ENCODE assay signal across 9 cellular contexts in the genomic region with DNA sequence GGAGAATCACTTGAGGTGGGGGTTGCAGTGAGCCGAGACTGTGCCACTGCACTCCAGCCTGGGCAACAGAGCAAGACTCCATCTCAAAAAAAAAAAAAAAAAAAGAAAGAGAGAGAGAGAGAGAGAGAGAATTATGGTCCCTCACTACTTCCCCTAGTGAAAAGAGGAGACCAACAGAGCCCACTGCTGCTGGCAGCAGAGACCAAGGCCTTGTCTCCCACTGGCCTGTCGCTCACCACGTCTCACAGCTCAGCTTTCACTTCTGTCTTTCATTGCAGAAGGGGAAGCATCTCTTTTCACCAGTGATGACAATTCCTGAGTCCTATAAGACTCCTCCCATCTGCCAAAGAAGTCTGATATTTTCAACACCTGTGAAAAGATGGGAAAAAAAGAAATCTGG.
A peak's percentile ranks its signal among the peaks of the same experiment; 100 is the strongest.
DNase-seq lines count a peak whose midpoint lies in the region; ATAC-seq and TF ChIP-seq lines count a peak whose summit lies in the region.
"Had no signal": no experiment of that assay in that cellular context is flagged by ENCODE, and none has a peak within 500 bp of the region (broad histone marks: within the 10 kb centered on the region; RNA-seq: fewer than 3 reads in every experiment).

No MANE protein-coding gene starts in this region.

- 0 out of 3 replicates have a peak, but pooled peaks have one; percentile 48 for ATAC-seq in DND-41 (ENCODE audit: insufficient read depth, low read depth)
- ATAC-seq in GM19452 (IDR thresholded peaks at IDR 0.05; ENCODE audit: unreplicated experiment) = peak; percentile 78
- ATAC-seq in HG03066 (IDR thresholded peaks at IDR 0.05; ENCODE audit: low read depth, unreplicated experiment) = peak; percentile 77

- no peak overlapping the region for H3K27ac ChIP-seq in DND-41 (ENCODE audit: low read length)
- H3K27ac ChIP-seq: upper lobe of left lung had no signal

- H3K4me2 ChIP-seq in DND-41 (ENCODE audit: insufficient read depth, low read length) = no peak overlapping the region

- no peaks in the 10 kb centered on the region for H4K20me1 ChIP-seq in DND-41 (ENCODE audit: insufficient read depth, low read length)

- no peaks in the 10 kb centered on the region for H3K36me3 ChIP-seq in DND-41 (ENCODE audit: insufficient read depth, low read length)
- H3K36me3 ChIP-seq: upper lobe of left lung had no signal

- no peaks in the 10 kb centered on the region for H3K9me3 ChIP-seq in DND-41 (ENCODE audit: insufficient read depth, low read length, severe bottlenecking)
- H3K9me3 ChIP-seq: upper lobe of left lung had no signal

- H3K9ac ChIP-seq in DND-41 (ENCODE audit: low read depth, low read length) = no peak overlapping the region

- H3K79me2 ChIP-seq in DND-41 (ENCODE audit: insufficient read depth, low read length) = no peaks in the 10 kb centered on the region

- no peak for TF ChIP-seq CTCF in DND-41 (IDR thresholded peaks at IDR 0.05; ENCODE audit: borderline replicate concordance, extremely low read depth, low read length, poor library complexity, severe bottlenecking)

- DNase-seq in DND-41 = no peak
- peak; percentile 37 for DNase-seq in RPMI8226
- no peak for DNase-seq in DMS153 treated with DMSO at 0.1 percent for 48 hours (lab: John Stamatoyannopoulos, UW; ENCODE audit: unreplicated experiment)
- DNase-seq in islet precursor cell = no peak
- DNase-seq in NCI-H2081 (lab: John Stamatoyannopoulos, UW) = no peak
- no peak for DNase-seq in NCI-H748 (lab: John Stamatoyannopoulos, UW; ENCODE audit: unreplicated experiment)
- DNase-seq: upper lobe of left lung had no signal

- no peaks in the 10 kb centered on the region for H3K27me3 ChIP-seq in DND-41 (ENCODE audit: insufficient read depth, low read length, poor library complexity)
- H3K27me3 ChIP-seq: upper lobe of left lung had no signal

- H3K4me1 ChIP-seq in DND-41 (ENCODE audit: insufficient read depth, low read length) = no peaks in the 10 kb centered on the region; the same call in 1 of the 2 replicates

- H2AFZ ChIP-seq in DND-41 (ENCODE audit: low read depth, low read length) = no peak overlapping the region

- H3K4me3 ChIP-seq in DND-41 (ENCODE audit: low read depth in 1 of 2, low read length in 2 of 2) = no peak overlapping the region
- H3K4me3 ChIP-seq: upper lobe of left lung had no signal
